ENCODE assay signal across 8 cellular contexts in the genomic region with DNA sequence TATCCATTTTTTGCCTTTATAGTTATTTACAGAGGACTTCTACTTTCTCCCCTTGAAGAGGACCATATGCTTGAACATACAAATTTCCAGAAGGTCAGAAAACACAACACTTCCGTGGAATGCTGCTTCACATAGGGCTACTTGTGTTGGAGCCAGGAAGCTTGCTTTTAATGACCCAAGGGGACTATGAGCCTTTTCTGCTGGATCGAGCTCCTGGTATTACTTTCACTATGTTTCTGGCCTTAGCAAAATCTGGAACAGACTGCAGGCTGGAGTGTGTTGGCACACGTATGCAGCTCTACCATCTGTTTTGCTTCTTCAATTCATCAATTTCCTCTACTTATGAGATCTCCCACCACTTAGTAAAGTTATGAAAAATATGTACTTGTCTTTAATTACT.
DNase-seq lines count a peak whose midpoint lies in the region; ATAC-seq and TF ChIP-seq lines count a peak whose summit lies in the region.

No MANE protein-coding gene starts in this region.

- TF ChIP-seq EP300 in sigmoid colon (IDR thresholded peaks at IDR 0.05) = no peak

- H3K9me2 ChIP-seq in SU-DHL-6 (replicated peaks; ENCODE audit: insufficient read depth, low read length) = no peaks in the 10 kb centered on the region

- H3K4me2 ChIP-seq in SU-DHL-6 (ENCODE audit: low read depth, low read length, poor library complexity, severe bottlenecking) = no peak overlapping the region

- peak overlapping the region; percentile 20 for H2AFZ ChIP-seq in SU-DHL-6 (ENCODE audit: low read depth, low read length, severe bottlenecking)

- no peak for ATAC-seq in GM18511 (IDR thresholded peaks at IDR 0.05; ENCODE audit: unreplicated experiment)
- ATAC-seq in activated T-cell treated with anti-CD3 and anti-CD28 coated beads, Interleukin-2, amount 50 U/mL, for 72 hours (replicated peaks in 1 of 2) = no peak

- H3F3A ChIP-seq in SU-DHL-6 (ENCODE audit: insufficient read depth) = no peaks in the 10 kb centered on the region

- H3K27me3 ChIP-seq in SU-DHL-6 (ENCODE audit: low read length) = no peaks in the 10 kb centered on the region
- no peaks in the 10 kb centered on the region for H3K27me3 ChIP-seq in sigmoid colon

- H3K4me3 ChIP-seq in SU-DHL-6 (ENCODE audit: insufficient read depth, low read length, poor library complexity, severe bottlenecking) (no peak overlapping the region), sigmoid colon (peak overlapping the region in 3 of 4 donors; percentile 11 to 20 (median 15))

- H3K4me3 Mint-ChIP-seq in glutamatergic neuron (ENCODE audit: unreplicated experiment) (peak overlapping the region; percentile 43), chondrocyte (ENCODE audit: unreplicated experiment) (no peak overlapping the region)
- peak overlapping the region in 1 of 2 donors; percentile 1 for H3K4me3 Mint-ChIP-seq in activated T-cell treated with anti-CD3 and anti-CD28 coated beads, Interleukin-2, amount 50 U/mL, for 72 hours

- intact Hi-C loops in sigmoid colon (cut with DNase I) = no loop called here

- peak; percentile 42 for DNase-seq in GM04503 (ENCODE audit: low read depth)
- DNase-seq in glutamatergic neuron = peak; percentile 22
- no peak for DNase-seq in sigmoid colon
- DNase-seq in COLO668 (lab: John Stamatoyannopoulos, UW; ENCODE audit: unreplicated experiment) = no peak
- no peak for DNase-seq in activated T-cell treated with anti-CD3 and anti-CD28 coated beads, Interleukin-2, amount 50 U/mL, for 72 hours
- DNase-seq in chondrocyte (ENCODE audit: low spot score) = no peak

- TF ChIP-seq POLR2A in sigmoid colon (IDR thresholded peaks at IDR 0.05) = no peak

- H3K27me3 Mint-ChIP-seq in glutamatergic neuron (ENCODE audit: unreplicated experiment) (no peaks in the 10 kb centered on the region), chondrocyte (ENCODE audit: low read depth) (no peaks in the 10 kb centered on the region)
- no peaks in the 10 kb centered on the region for H3K27me3 Mint-ChIP-seq in activated T-cell treated with anti-CD3 and anti-CD28 coated beads, Interleukin-2, amount 50 U/mL, for 72 hours (ENCODE audit: low read depth)

- 25 to 46% methylated on average over 3 of the region's 3 CpGs for WGBS in sigmoid colon, 2 donors

- H3K4me1 Mint-ChIP-seq in glutamatergic neuron (ENCODE audit: low read depth, unreplicated experiment) = peaks cover 22% of the 10 kb centered on the region
- no peaks in the 10 kb centered on the region for H3K4me1 Mint-ChIP-seq in activated T-cell treated with anti-CD3 and anti-CD28 coated beads, Interleukin-2, amount 50 U/mL, for 72 hours (ENCODE audit: low read depth)
- H3K4me1 Mint-ChIP-seq in chondrocyte (ENCODE audit: low read depth) = peaks cover 24% of the 10 kb centered on the region

- no peaks in the 10 kb centered on the region for H3K36me3 ChIP-seq in SU-DHL-6 (ENCODE audit: low read length)
- no peaks in the 10 kb centered on the region for H3K36me3 ChIP-seq in sigmoid colon

- H3K27ac Mint-ChIP-seq in glutamatergic neuron (ENCODE audit: unreplicated experiment) = peak overlapping the region; percentile 71
- H3K27ac Mint-ChIP-seq in activated T-cell treated with anti-CD3 and anti-CD28 coated beads, Interleukin-2, amount 50 U/mL, for 72 hours = no peak overlapping the region
- no peak overlapping the region for H3K27ac Mint-ChIP-seq in chondrocyte (ENCODE audit: unreplicated experiment)

- no peaks in the 10 kb centered on the region for H3K79me2 ChIP-seq in SU-DHL-6 (ENCODE audit: insufficient read depth, low read length)

- H3K9me3 Mint-ChIP-seq in glutamatergic neuron (ENCODE audit: unreplicated experiment) (no peaks in the 10 kb centered on the region), chondrocyte (ENCODE audit: low read depth) (peaks cover 3% of the 10 kb centered on the region)
- H3K9me3 Mint-ChIP-seq in activated T-cell treated with anti-CD3 and anti-CD28 coated beads, Interleukin-2, amount 50 U/mL, for 72 hours = peaks cover 6% of the 10 kb centered on the region in 2 donors

- no peak overlapping the region for H3K9ac ChIP-seq in SU-DHL-6 (ENCODE audit: low read length)

- H3K4me1 ChIP-seq in sigmoid colon = peaks cover 0 to 16% (median 7%) of the 10 kb centered on the region in 4 donors

- no peak for TF ChIP-seq CTCF in SU-DHL-6 (IDR thresholded peaks at IDR 0.05; ENCODE audit: insufficient read depth, low read length, poor library complexity, severe bottlenecking)
- no peak for TF ChIP-seq CTCF in glutamatergic neuron (IDR thresholded peaks at IDR 0.05; ENCODE audit: partially characterized antibody, unreplicated experiment)
- no peak for TF ChIP-seq CTCF in sigmoid colon (IDR thresholded peaks at IDR 0.05)
- no peak for TF ChIP-seq CTCF in chondrocyte (IDR thresholded peaks at IDR 0.05)

- H3K27ac ChIP-seq in SU-DHL-6 (ENCODE audit: low read depth, low read length) = no peak overlapping the region
- H3K27ac ChIP-seq in sigmoid colon = peak overlapping the region in 3 of 4 donors; percentile 6 to 34 (median 20)

- H3K36me3 Mint-ChIP-seq in glutamatergic neuron (ENCODE audit: unreplicated experiment) (no peaks in the 10 kb centered on the region), chondrocyte (ENCODE audit: low read depth) (no peaks in the 10 kb centered on the region)
- peaks cover 1% of the 10 kb centered on the region in 2 donors for H3K36me3 Mint-ChIP-seq in activated T-cell treated with anti-CD3 and anti-CD28 coated beads, Interleukin-2, amount 50 U/mL, for 72 hours (ENCODE audit: insufficient read depth in 2 of 2)

- no peaks in the 10 kb centered on the region for H4K20me1 ChIP-seq in SU-DHL-6 (ENCODE audit: low read depth, low read length)

- no peaks in the 10 kb centered on the region for H3K9me3 ChIP-seq in SU-DHL-6 (ENCODE audit: insufficient read depth, low read length)
- no peaks in the 10 kb centered on the region for H3K9me3 ChIP-seq in sigmoid colon

Comparison
In these comparisons a context has a peak if more than half of its experiments do, and no peak if none do; other contexts are left out.
1. DNase-seq: peak in GM04503 (single experiment) and glutamatergic neuron (single experiment); none in sigmoid colon (single experiment), COLO668 (single experiment), activated T-cell treated with anti-CD3 and anti-CD28 coated beads, Interleukin-2, amount 50 U/mL, for 72 hours (0 of 2) and chondrocyte (single experiment).